Comparison of ENCODE assay signal across 9 cellular contexts in genomic region chr2:158546412-158547144, GRCh38.
DNase-seq lines count a peak whose midpoint lies in the region; ATAC-seq and TF ChIP-seq lines count a peak whose summit lies in the region.
"Had no signal": no experiment of that assay in that cellular context is flagged by ENCODE, and none has a peak within 500 bp of the region (broad histone marks: within the 10 kb centered on the region; RNA-seq: fewer than 3 reads in every experiment).

No MANE protein-coding gene starts in this region.

- no peak overlapping the region for H3K4me3 Mint-ChIP-seq in activated T-helper 2 cell treated with anti-CD3 and anti-CD28 coated beads, Interferon-gamma antibody, Interleukin-2, Interleukin-4, amounts not matched to agents 10 μg/mL and 5 μg/mL and 100 μg/mL, durations not matched to agents 14 hours and 24 hours and 36 hours (ENCODE audit: low read depth)
- H3K4me3 Mint-ChIP-seq in CD14-positive monocyte, result no peak overlapping the region

- intact Hi-C loops in activated T-helper 2 cell treated with anti-CD3 and anti-CD28 coated beads, Interferon-gamma antibody, Interleukin-2, Interleukin-4, amounts not matched to agents 10 μg/mL and 5 μg/mL and 100 μg/mL, durations not matched to agents 14 hours and 24 hours and 36 hours (cut with micrococcal nuclease), result no loop called here
- intact Hi-C loops in CD14-positive monocyte (cut with micrococcal nuclease), result no loop called here

- peak overlapping the region; percentile 61 for H3K27ac Mint-ChIP-seq in activated T-helper 2 cell treated with anti-CD3 and anti-CD28 coated beads, Interferon-gamma antibody, Interleukin-2, Interleukin-4, amounts not matched to agents 10 μg/mL and 5 μg/mL and 100 μg/mL, durations not matched to agents 14 hours and 24 hours and 36 hours
- H3K27ac Mint-ChIP-seq in CD14-positive monocyte, result peak overlapping the region in 1 of 7 donors; percentile 22

- ATAC-seq in GM19372 (IDR thresholded peaks at IDR 0.05; ENCODE audit: low read depth, unreplicated experiment) (peak; percentile 49), HG03025 (IDR thresholded peaks at IDR 0.05; ENCODE audit: low FRiP score, unreplicated experiment) (peak; percentile 77)

- H3K4me3 ChIP-seq in GM12875 (ENCODE audit: low read depth, low read length), result no peak overlapping the region

- no peaks in the 10 kb centered on the region for H3K36me3 Mint-ChIP-seq in activated T-helper 2 cell treated with anti-CD3 and anti-CD28 coated beads, Interferon-gamma antibody, Interleukin-2, Interleukin-4, amounts not matched to agents 10 μg/mL and 5 μg/mL and 100 μg/mL, durations not matched to agents 14 hours and 24 hours and 36 hours (ENCODE audit: low read depth)
- peaks cover 22 to 30% of the 10 kb centered on the region in 2 donors for H3K36me3 Mint-ChIP-seq in CD14-positive monocyte

- H3K4me1 Mint-ChIP-seq in activated T-helper 2 cell treated with anti-CD3 and anti-CD28 coated beads, Interferon-gamma antibody, Interleukin-2, Interleukin-4, amounts not matched to agents 10 μg/mL and 5 μg/mL and 100 μg/mL, durations not matched to agents 14 hours and 24 hours and 36 hours (ENCODE audit: low read depth), result peaks cover 14% of the 10 kb centered on the region
- H3K4me1 Mint-ChIP-seq in CD14-positive monocyte, result peaks cover 13% of the 10 kb centered on the region

- no peaks in the 10 kb centered on the region for H3K9me3 Mint-ChIP-seq in activated T-helper 2 cell treated with anti-CD3 and anti-CD28 coated beads, Interferon-gamma antibody, Interleukin-2, Interleukin-4, amounts not matched to agents 10 μg/mL and 5 μg/mL and 100 μg/mL, durations not matched to agents 14 hours and 24 hours and 36 hours
- no peaks in the 10 kb centered on the region for H3K9me3 Mint-ChIP-seq in CD14-positive monocyte

- TF ChIP-seq CTCF in GM12875 (IDR thresholded peaks at IDR 0.05; ENCODE audit: borderline replicate concordance, insufficient read depth, low read depth, low read length) (0 out of 2 replicates have a peak, but pooled peaks have one; percentile 18), CD14-positive monocyte (IDR thresholded peaks at IDR 0.05) (no peak)

- no peaks in the 10 kb centered on the region for H3K27me3 Mint-ChIP-seq in activated T-helper 2 cell treated with anti-CD3 and anti-CD28 coated beads, Interferon-gamma antibody, Interleukin-2, Interleukin-4, amounts not matched to agents 10 μg/mL and 5 μg/mL and 100 μg/mL, durations not matched to agents 14 hours and 24 hours and 36 hours (ENCODE audit: low read depth)
- H3K27me3 Mint-ChIP-seq in CD14-positive monocyte (ENCODE audit: low read depth in 3 of 3), result no peaks in the 10 kb centered on the region

- no peak for DNase-seq in activated T-helper 2 cell treated with anti-CD3 and anti-CD28 coated beads, Interferon-gamma antibody, Interleukin-2, Interleukin-4, amounts not matched to agents 10 μg/mL and 5 μg/mL and 100 μg/mL, durations not matched to agents 14 hours and 24 hours and 36 hours (ENCODE audit: low spot score)
- DNase-seq in NCI-H2029 treated with DMSO at 0.1 percent for 48 hours (lab: John Stamatoyannopoulos, UW) (no peak), RPMI8226 (no peak), CD14-positive monocyte (ENCODE audit: low spot score) (no peak), AG20443 (ENCODE audit: low spot score) (no peak)
- DNase-seq: mammary epithelial cell had no signal
